30 cellular contexts compared by ENCODE assay signal in the genomic region with DNA sequence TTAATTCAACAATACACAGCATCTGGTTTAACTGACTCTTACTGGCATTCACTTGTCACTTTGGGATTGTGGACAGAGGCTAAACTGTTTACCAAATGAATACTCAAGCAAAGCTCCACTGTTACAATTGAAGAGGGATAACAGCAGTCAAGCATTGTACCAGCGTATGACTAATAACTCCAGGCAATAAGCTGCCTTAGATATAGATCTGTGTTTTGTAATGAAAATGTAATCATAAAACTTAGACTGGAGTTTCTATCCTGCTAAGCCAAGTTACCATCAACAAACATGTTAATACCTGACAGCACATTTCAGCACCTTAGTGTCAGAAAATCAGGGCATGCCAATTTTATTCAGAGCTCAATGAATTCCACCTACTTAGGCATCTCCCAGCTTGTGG.
DNase-seq lines count a peak whose midpoint lies in the region; ATAC-seq, FAIRE-seq and TF ChIP-seq lines count a peak whose summit lies in the region.
"Had no signal": no experiment of that assay in that cellular context is flagged by ENCODE, and none has a peak within 500 bp of the region (broad histone marks: within the 10 kb centered on the region; RNA-seq: fewer than 3 reads in every experiment).

No MANE protein-coding gene starts in this region.

- H3K4me3 Mint-ChIP-seq in activated CD8-positive, alpha-beta memory T cell treated with anti-CD3 and anti-CD28 coated beads, Interleukin-2, amount 10 ng/mL, durations not matched to agents 7 days and 5 days: no peak overlapping the region
- H3K4me3 Mint-ChIP-seq: activated T-helper 1 cell treated with anti-CD3 and anti-CD28 coated beads, Interleukin-12 subunit alpha, Interleukin-12 subunit beta, Interleukin-2, Interleukin-4 antibody, amounts not matched to agents 30 ng/mL and 10 ng/mL and 1 ng/mL, durations not matched to agents 14 hours and 24 hours and 36 hours; endodermal cell; naive thymus-derived CD4-positive, alpha-beta T cell; T-cell had no signal

- 38% methylated on average over 1 of the region's 1 CpG for WGBS in A549 (ENCODE audit: missing lambda C conversion rate)

- H3K4me1 ChIP-seq in A549: no peaks in the 10 kb centered on the region
- H3K4me1 ChIP-seq: BLaER1 treated with 17β-estradiol and CSF1 and Interleukin-3, amounts not matched to agents 10 nM and 100 nM; Caco-2 had no signal

- TF ChIP-seq POLR2A in A549 (IDR thresholded peaks at IDR 0.05; ENCODE audit: low read length): no peak

- H3K27me3 Mint-ChIP-seq in activated CD8-positive, alpha-beta memory T cell treated with anti-CD3 and anti-CD28 coated beads, Interleukin-2, amount 10 ng/mL, durations not matched to agents 7 days and 5 days: peaks cover 2% of the 10 kb centered on the region

- CTCF ChIA-PET in A549 (lab: Yijun Ruan, JAX): no interaction called here
- CTCF ChIA-PET in activated CD8-positive, alpha-beta memory T cell treated with anti-CD3 and anti-CD28 coated beads, Interleukin-2, amount 10 ng/mL, durations not matched to agents 7 days and 5 days (lab: Charles Lee): no interaction called here

- POLR2A ChIA-PET in A549 (lab: Yijun Ruan, JAX): no interaction called here

- ATAC-seq in A549 (no peak), esophagus mucosa (peak; percentile 94), GM19023 (IDR thresholded peaks at IDR 0.05; ENCODE audit: unreplicated experiment) (no peak)
- no peak for ATAC-seq in activated CD8-positive, alpha-beta memory T cell treated with anti-CD3 and anti-CD28 coated beads, Interleukin-2, amount 10 ng/mL, durations not matched to agents 7 days and 5 days
- ATAC-seq: left ventricle myocardium superior; naive thymus-derived CD4-positive, alpha-beta T cell; T-cell had no signal

- H3K9me3 ChIP-seq in A549: no peaks in the 10 kb centered on the region
- H3K9me3 ChIP-seq: BLaER1 treated with 17β-estradiol and CSF1 and Interleukin-3, amounts not matched to agents 10 nM and 100 nM; Caco-2 had no signal

- DNase-seq in A549 (ENCODE audit: low read depth in 1 of 2, low spot score in 1 of 2): peak in 1 of 2 experiments; percentile 5
- DNase-seq in EL: peak; percentile 36
- DNase-seq in RPMI7951 (ENCODE audit: low read depth): peak; percentile 2
- no peak for DNase-seq in activated CD8-positive, alpha-beta memory T cell treated with anti-CD3 and anti-CD28 coated beads, Interleukin-2, amount 10 ng/mL, durations not matched to agents 7 days and 5 days
- DNase-seq in CD1c-positive myeloid dendritic cell (ENCODE audit: extremely low spot score): no peak
- DNase-seq in iPS-NIHi11 (ENCODE audit: low spot score): no peak
- DNase-seq: activated CD4-positive, alpha-beta T cell treated with anti-CD3 and anti-CD28 coated beads, Interleukin-2, amount 50 U/mL, for 4 hours; activated CD4-positive, CD25-positive, alpha-beta regulatory T cell; activated naive CD4-positive, alpha-beta T cell treated with anti-CD3 and anti-CD28 coated beads, Interleukin-2, amount 50 U/mL, for 16 hours; anterior cingulate cortex; Caco-2; endodermal cell; HCEC 1CT; Kasumi-1; left ventricle myocardium superior; midbrain; naive thymus-derived CD4-positive, alpha-beta T cell; NCI-H146; NCI-H2107; SHP77 treated with DMSO at 0.1 percent for 48 hours; stimulated activated naive CD4-positive, alpha-beta T cell; T-cell had no signal

- no peaks in the 10 kb centered on the region for H3K9me3 Mint-ChIP-seq in activated CD8-positive, alpha-beta memory T cell treated with anti-CD3 and anti-CD28 coated beads, Interleukin-2, amount 10 ng/mL, durations not matched to agents 7 days and 5 days (ENCODE audit: low read depth)
- H3K9me3 Mint-ChIP-seq: activated T-helper 1 cell treated with anti-CD3 and anti-CD28 coated beads, Interleukin-12 subunit alpha, Interleukin-12 subunit beta, Interleukin-2, Interleukin-4 antibody, amounts not matched to agents 30 ng/mL and 10 ng/mL and 1 ng/mL, durations not matched to agents 14 hours and 24 hours and 36 hours; endodermal cell; naive thymus-derived CD4-positive, alpha-beta T cell; T-cell had no signal

- no peak for TF ChIP-seq CTCF in A549 (IDR thresholded peaks at IDR 0.05)

- H3K4me3 ChIP-seq in A549: no peak overlapping the region
- H3K4me3 ChIP-seq: BLaER1 treated with 17β-estradiol and CSF1 and Interleukin-3, amounts not matched to agents 10 nM and 100 nM; coronary artery; PC-9 had no signal

- no peak overlapping the region for H3K27ac ChIP-seq in A549
- H3K27ac ChIP-seq: BLaER1 treated with 17β-estradiol and CSF1 and Interleukin-3, amounts not matched to agents 10 nM and 100 nM; coronary artery; PC-9 had no signal

- no peak for TF ChIP-seq EP300 in A549 (IDR thresholded peaks at IDR 0.05)

- no peak for FAIRE-seq in A549 (lab: Jason Lieb, UNC)
- FAIRE-seq: islet of Langerhans had no signal

- no peak for TF ChIP-seq RAD21 in A549 (conservative IDR thresholded peaks at IDR 0.05 in 1 of 2, IDR thresholded peaks at IDR 0.05 in 1 of 2)

- H3K27ac Mint-ChIP-seq in activated CD8-positive, alpha-beta memory T cell treated with anti-CD3 and anti-CD28 coated beads, Interleukin-2, amount 10 ng/mL, durations not matched to agents 7 days and 5 days: no peak overlapping the region
- H3K27ac Mint-ChIP-seq: activated T-helper 1 cell treated with anti-CD3 and anti-CD28 coated beads, Interleukin-12 subunit alpha, Interleukin-12 subunit beta, Interleukin-2, Interleukin-4 antibody, amounts not matched to agents 30 ng/mL and 10 ng/mL and 1 ng/mL, durations not matched to agents 14 hours and 24 hours and 36 hours; endodermal cell; naive thymus-derived CD4-positive, alpha-beta T cell; progenitor cell of endocrine pancreas; T-cell had no signal

- H3K4me1 Mint-ChIP-seq in activated CD8-positive, alpha-beta memory T cell treated with anti-CD3 and anti-CD28 coated beads, Interleukin-2, amount 10 ng/mL, durations not matched to agents 7 days and 5 days: peaks cover 1% of the 10 kb centered on the region
- H3K4me1 Mint-ChIP-seq: endodermal cell; naive thymus-derived CD4-positive, alpha-beta T cell; T-cell had no signal

- no peak overlapping the region for H3K4me2 ChIP-seq in A549
- H3K4me2 ChIP-seq: BLaER1 treated with 17β-estradiol and CSF1 and Interleukin-3, amounts not matched to agents 10 nM and 100 nM; PC-9 had no signal

- no peaks in the 10 kb centered on the region for H3K36me3 Mint-ChIP-seq in activated CD8-positive, alpha-beta memory T cell treated with anti-CD3 and anti-CD28 coated beads, Interleukin-2, amount 10 ng/mL, durations not matched to agents 7 days and 5 days
- H3K36me3 Mint-ChIP-seq: naive thymus-derived CD4-positive, alpha-beta T cell; T-cell had no signal

TF ChIP-seq in A549, 52 proteins besides CTCF, POLR2A, EP300 and RAD21:
- TF ChIP-seq KDM5A (IDR thresholded peaks at IDR 0.05) (no peak), RFX5 (IDR thresholded peaks at IDR 0.05) (no peak), GATA3 (IDR thresholded peaks at IDR 0.05; ENCODE audit: borderline replicate concordance) (0 out of 2 replicates have a peak, but pooled peaks have one; percentile 13)
- TF ChIP-seq, protein P1, sequence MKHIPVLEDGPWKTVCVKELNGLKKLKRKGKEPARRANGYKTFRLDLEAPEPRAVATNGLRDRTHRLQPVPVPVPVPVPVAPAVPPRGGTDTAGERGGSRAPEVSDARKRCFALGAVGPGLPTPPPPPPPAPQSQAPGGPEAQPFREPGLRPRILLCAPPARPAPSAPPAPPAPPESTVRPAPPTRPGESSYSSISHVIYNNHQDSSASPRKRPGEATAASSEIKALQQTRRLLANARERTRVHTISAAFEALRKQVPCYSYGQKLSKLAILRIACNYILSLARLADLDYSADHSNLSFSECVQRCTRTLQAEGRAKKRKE (CRISPR knock-in tag; IDR thresholded peaks at IDR 0.05; ENCODE audit: low read depth): no peak

Comparison
In these comparisons a context has a peak if more than half of its experiments do, and no peak if none do; other contexts are left out.
1. DNase-seq: peak in EL (single experiment) and RPMI7951 (single experiment); none in activated CD8-positive, alpha-beta memory T cell treated with anti-CD3 and anti-CD28 coated beads, Interleukin-2, amount 10 ng/mL, durations not matched to agents 7 days and 5 days (single experiment), CD1c-positive myeloid dendritic cell (single experiment) and iPS-NIHi11 (single experiment).